32 cellular contexts compared by ENCODE assay signal in the genomic region with DNA sequence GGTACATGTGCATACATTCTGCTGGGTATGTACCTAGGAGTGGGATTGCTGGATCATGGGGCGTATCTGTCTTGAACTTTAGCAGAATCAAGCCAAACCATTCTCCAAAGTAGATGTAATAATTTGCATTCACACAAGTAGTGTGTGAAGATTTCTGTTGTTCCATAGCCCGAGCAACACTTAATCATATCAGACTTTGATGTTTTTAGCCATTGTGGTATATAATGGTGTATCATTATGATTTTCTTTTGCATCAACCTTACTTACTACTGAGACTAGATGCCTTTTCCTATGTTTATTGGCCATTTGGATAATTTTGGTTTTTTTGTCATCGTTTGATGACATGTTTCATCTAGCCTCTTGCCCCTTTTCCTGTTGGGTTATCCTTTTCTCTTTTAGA.
DNase-seq lines count a peak whose midpoint lies in the region; ATAC-seq and TF ChIP-seq lines count a peak whose summit lies in the region.
"Had no signal": no experiment of that assay in that cellular context is flagged by ENCODE, and none has a peak within 500 bp of the region (broad histone marks: within the 10 kb centered on the region; RNA-seq: fewer than 3 reads in every experiment).

No MANE protein-coding gene starts in this region.

- no peaks in the 10 kb centered on the region for H3K9me3 Mint-ChIP-seq in activated T-cell treated with anti-CD3 and anti-CD28 coated beads, Interleukin-2, amount 50 U/mL, for 72 hours
- H3K9me3 Mint-ChIP-seq in activated naive CD8-positive, alpha-beta T cell treated with anti-CD3 and anti-CD28 coated beads, Interleukin-2, amount 50 U/mL, for 24 hours, result no peaks in the 10 kb centered on the region
- no peaks in the 10 kb centered on the region for H3K9me3 Mint-ChIP-seq in stimulated activated naive B cell treated with anti-CD40 and anti-IgM and Interleukin-4, amounts not matched to agents 10 μg/mL and 1 μg/mL and 100 μg/mL, for 72 hours
- H3K9me3 Mint-ChIP-seq: neural crest cell had no signal

- H3K9me3 ChIP-seq in T-helper 17 cell (ENCODE audit: control insufficient read depth, low read length, poor library complexity, severe bottlenecking) (no peaks in the 10 kb centered on the region), esophagus muscularis mucosa (no peaks in the 10 kb centered on the region)
- H3K9me3 ChIP-seq: BLaER1 treated with 17β-estradiol and CSF1 and Interleukin-3, amounts not matched to agents 10 nM and 100 nM; MG63; testis had no signal

- peak overlapping the region; percentile 78 to 91 for H3K4me3 Mint-ChIP-seq in activated T-cell treated with anti-CD3 and anti-CD28 coated beads, Interleukin-2, amount 50 U/mL, for 72 hours
- H3K4me3 Mint-ChIP-seq in T-helper 17 cell, result no peak overlapping the region
- H3K4me3 Mint-ChIP-seq in activated naive CD8-positive, alpha-beta T cell treated with anti-CD3 and anti-CD28 coated beads, Interleukin-2, amount 50 U/mL, for 24 hours, result peak overlapping the region; percentile 79
- no peak overlapping the region for H3K4me3 Mint-ChIP-seq in stimulated activated naive B cell treated with anti-CD40 and anti-IgM and Interleukin-4, amounts not matched to agents 10 μg/mL and 1 μg/mL and 100 μg/mL, for 72 hours
- H3K4me3 Mint-ChIP-seq: neural crest cell had no signal

- no peaks in the 10 kb centered on the region for H3K27me3 Mint-ChIP-seq in activated T-cell treated with anti-CD3 and anti-CD28 coated beads, Interleukin-2, amount 50 U/mL, for 72 hours (ENCODE audit: low read depth)
- no peaks in the 10 kb centered on the region for H3K27me3 Mint-ChIP-seq in T-helper 17 cell
- H3K27me3 Mint-ChIP-seq in activated naive CD8-positive, alpha-beta T cell treated with anti-CD3 and anti-CD28 coated beads, Interleukin-2, amount 50 U/mL, for 24 hours, result no peaks in the 10 kb centered on the region
- no peaks in the 10 kb centered on the region for H3K27me3 Mint-ChIP-seq in stimulated activated naive B cell treated with anti-CD40 and anti-IgM and Interleukin-4, amounts not matched to agents 10 μg/mL and 1 μg/mL and 100 μg/mL, for 72 hours

- H3K4me3 ChIP-seq in esophagus muscularis mucosa, result no peak overlapping the region
- H3K4me3 ChIP-seq: BLaER1 treated with 17β-estradiol and CSF1 and Interleukin-3, amounts not matched to agents 10 nM and 100 nM; cardiac muscle cell; coronary artery; MG63; testis had no signal

- peaks cover 89% of the 10 kb centered on the region for H3K4me1 Mint-ChIP-seq in activated T-cell treated with anti-CD3 and anti-CD28 coated beads, Interleukin-2, amount 50 U/mL, for 72 hours (ENCODE audit: low read depth)
- H3K4me1 Mint-ChIP-seq in T-helper 17 cell, result peaks cover 51% of the 10 kb centered on the region
- H3K4me1 Mint-ChIP-seq in activated naive CD8-positive, alpha-beta T cell treated with anti-CD3 and anti-CD28 coated beads, Interleukin-2, amount 50 U/mL, for 24 hours, result peaks cover 63% of the 10 kb centered on the region
- H3K4me1 Mint-ChIP-seq in stimulated activated naive B cell treated with anti-CD40 and anti-IgM and Interleukin-4, amounts not matched to agents 10 μg/mL and 1 μg/mL and 100 μg/mL, for 72 hours, result peaks cover 40 to 68% of the 10 kb centered on the region in 2 donors

- no peaks in the 10 kb centered on the region for H3K27me3 ChIP-seq in esophagus muscularis mucosa
- H3K27me3 ChIP-seq: BLaER1 treated with 17β-estradiol and CSF1 and Interleukin-3, amounts not matched to agents 10 nM and 100 nM; cardiac muscle cell; MG63; testis had no signal

- TF ChIP-seq CTCF in esophagus muscularis mucosa (IDR thresholded peaks at IDR 0.05), result no peak

- TF ChIP-seq POLR2A in esophagus muscularis mucosa (IDR thresholded peaks at IDR 0.05; ENCODE audit: low read depth), result no peak

- peak overlapping the region; percentile 98 for H3K27ac Mint-ChIP-seq in activated T-cell treated with anti-CD3 and anti-CD28 coated beads, Interleukin-2, amount 50 U/mL, for 72 hours
- peak overlapping the region; percentile 91 for H3K27ac Mint-ChIP-seq in T-helper 17 cell
- peak overlapping the region; percentile 90 for H3K27ac Mint-ChIP-seq in activated naive CD8-positive, alpha-beta T cell treated with anti-CD3 and anti-CD28 coated beads, Interleukin-2, amount 50 U/mL, for 24 hours
- H3K27ac Mint-ChIP-seq in stimulated activated naive B cell treated with anti-CD40 and anti-IgM and Interleukin-4, amounts not matched to agents 10 μg/mL and 1 μg/mL and 100 μg/mL, for 72 hours, result peak overlapping the region; percentile 59

- intact Hi-C loops in esophagus muscularis mucosa (cut with DNase I), result no loop called here

- ATAC-seq in activated T-cell treated with anti-CD3 and anti-CD28 coated beads, Interleukin-2, amount 50 U/mL, for 72 hours (replicated peaks in 1 of 2), result peak; percentile 67 to 75
- ATAC-seq in T-helper 17 cell, result no peak
- peak; percentile 31 for ATAC-seq in activated naive CD8-positive, alpha-beta T cell treated with anti-CD3 and anti-CD28 coated beads, Interleukin-2, amount 50 U/mL, for 24 hours
- ATAC-seq in stimulated activated naive B cell treated with anti-CD40 and anti-IgM and Interleukin-4, amounts not matched to agents 10 μg/mL and 1 μg/mL and 100 μg/mL, for 72 hours (replicated peaks), result no peak
- no peak for ATAC-seq in HG02678 (IDR thresholded peaks at IDR 0.05; ENCODE audit: unreplicated experiment)
- ATAC-seq: HCT116, left colon, Right ventricle myocardium inferior, SK-N-SH treated with all-trans-retinoic acid at 6 μM for 48 hours had no signal

- 100% methylated on average over 3 of the region's 3 CpGs for WGBS in esophagus muscularis mucosa

- peaks cover 22 to 47% (median 43%) of the 10 kb centered on the region in 4 donors for H3K4me1 ChIP-seq in esophagus muscularis mucosa

- DNase-seq in activated T-cell treated with anti-CD3 and anti-CD28 coated beads, Interleukin-2, amount 50 U/mL, for 72 hours, result no peak
- no peak for DNase-seq in activated T-cell treated with anti-CD3 and anti-CD28 coated beads, Interleukin-2, amount 50 U/mL, for 1 hour
- DNase-seq in T-helper 17 cell (no peak), esophagus muscularis mucosa (ENCODE audit: extremely low spot score) (no peak), NCI-H446 treated with DMSO at 0.1 percent for 48 hours (lab: John Stamatoyannopoulos, UW) (no peak)
- no peak for DNase-seq in activated naive CD8-positive, alpha-beta T cell treated with anti-CD3 and anti-CD28 coated beads, Interleukin-2, amount 50 U/mL, for 24 hours
- DNase-seq in stimulated activated naive B cell treated with anti-CD40 and anti-IgM and Interleukin-4, amounts not matched to agents 10 μg/mL and 1 μg/mL and 100 μg/mL, for 72 hours, result no peak
- DNase-seq: activated CD4-positive, alpha-beta T cell treated with anti-CD3 and anti-CD28 coated beads, Interleukin-2, amount 50 U/mL, for 1 hour; Calu3; DMS79; effector CD8-positive, alpha-beta T cell; left colon; mammary epithelial cell; MG63; NCI-H1105 treated with DMSO at 0.1 percent for 48 hours; NCI-H2029; NCI-H526 treated with DMSO at 0.1 percent for 48 hours; retina; stimulated activated naive CD4-positive, alpha-beta T cell; T-helper 9 cell; testis had no signal

- no peak for TF ChIP-seq EP300 in esophagus muscularis mucosa (IDR thresholded peaks at IDR 0.05)

- H3K36me3 ChIP-seq in esophagus muscularis mucosa, result no peaks in the 10 kb centered on the region
- H3K36me3 ChIP-seq: BLaER1 treated with 17β-estradiol and CSF1 and Interleukin-3, amounts not matched to agents 10 nM and 100 nM; cardiac muscle cell; MG63 had no signal

- H3K36me3 Mint-ChIP-seq in activated T-cell treated with anti-CD3 and anti-CD28 coated beads, Interleukin-2, amount 50 U/mL, for 72 hours (ENCODE audit: insufficient read depth in 2 of 2), result no peaks in the 10 kb centered on the region
- peaks cover 2% of the 10 kb centered on the region for H3K36me3 Mint-ChIP-seq in T-helper 17 cell (ENCODE audit: low read depth)
- peaks cover 3% of the 10 kb centered on the region for H3K36me3 Mint-ChIP-seq in activated naive CD8-positive, alpha-beta T cell treated with anti-CD3 and anti-CD28 coated beads, Interleukin-2, amount 50 U/mL, for 24 hours (ENCODE audit: low read depth)
- no peaks in the 10 kb centered on the region for H3K36me3 Mint-ChIP-seq in stimulated activated naive B cell treated with anti-CD40 and anti-IgM and Interleukin-4, amounts not matched to agents 10 μg/mL and 1 μg/mL and 100 μg/mL, for 72 hours

- no peak overlapping the region for H3K27ac ChIP-seq in esophagus muscularis mucosa (replicated peaks in 1 of 4)
- H3K27ac ChIP-seq: BLaER1 treated with 17β-estradiol and CSF1 and Interleukin-3, amounts not matched to agents 10 nM and 100 nM; cardiac muscle cell; coronary artery; epithelial cell of prostate; KMS-11; parathyroid adenoma; testis had no signal

Comparison
In these comparisons a context has a peak if more than half of its experiments do, and no peak if none do; other contexts are left out.
1. ATAC-seq: peak in activated T-cell treated with anti-CD3 and anti-CD28 coated beads, Interleukin-2, amount 50 U/mL, for 72 hours (2 of 2) and activated naive CD8-positive, alpha-beta T cell treated with anti-CD3 and anti-CD28 coated beads, Interleukin-2, amount 50 U/mL, for 24 hours (single experiment); none in T-helper 17 cell (single experiment), stimulated activated naive B cell treated with anti-CD40 and anti-IgM and Interleukin-4, amounts not matched to agents 10 μg/mL and 1 μg/mL and 100 μg/mL, for 72 hours (0 of 2) and HG02678 (single experiment).
2. H3K4me3 Mint-ChIP-seq: peak in activated T-cell treated with anti-CD3 and anti-CD28 coated beads, Interleukin-2, amount 50 U/mL, for 72 hours (2 of 2) and activated naive CD8-positive, alpha-beta T cell treated with anti-CD3 and anti-CD28 coated beads, Interleukin-2, amount 50 U/mL, for 24 hours (single experiment); none in T-helper 17 cell (single experiment) and stimulated activated naive B cell treated with anti-CD40 and anti-IgM and Interleukin-4, amounts not matched to agents 10 μg/mL and 1 μg/mL and 100 μg/mL, for 72 hours (0 of 2).
3. Peak in every context shown above with its lines, with median percentiles within 50 percentile points of each other: H3K27ac Mint-ChIP-seq.